ENCODE assay signal across 16 cellular contexts in the genomic region with DNA sequence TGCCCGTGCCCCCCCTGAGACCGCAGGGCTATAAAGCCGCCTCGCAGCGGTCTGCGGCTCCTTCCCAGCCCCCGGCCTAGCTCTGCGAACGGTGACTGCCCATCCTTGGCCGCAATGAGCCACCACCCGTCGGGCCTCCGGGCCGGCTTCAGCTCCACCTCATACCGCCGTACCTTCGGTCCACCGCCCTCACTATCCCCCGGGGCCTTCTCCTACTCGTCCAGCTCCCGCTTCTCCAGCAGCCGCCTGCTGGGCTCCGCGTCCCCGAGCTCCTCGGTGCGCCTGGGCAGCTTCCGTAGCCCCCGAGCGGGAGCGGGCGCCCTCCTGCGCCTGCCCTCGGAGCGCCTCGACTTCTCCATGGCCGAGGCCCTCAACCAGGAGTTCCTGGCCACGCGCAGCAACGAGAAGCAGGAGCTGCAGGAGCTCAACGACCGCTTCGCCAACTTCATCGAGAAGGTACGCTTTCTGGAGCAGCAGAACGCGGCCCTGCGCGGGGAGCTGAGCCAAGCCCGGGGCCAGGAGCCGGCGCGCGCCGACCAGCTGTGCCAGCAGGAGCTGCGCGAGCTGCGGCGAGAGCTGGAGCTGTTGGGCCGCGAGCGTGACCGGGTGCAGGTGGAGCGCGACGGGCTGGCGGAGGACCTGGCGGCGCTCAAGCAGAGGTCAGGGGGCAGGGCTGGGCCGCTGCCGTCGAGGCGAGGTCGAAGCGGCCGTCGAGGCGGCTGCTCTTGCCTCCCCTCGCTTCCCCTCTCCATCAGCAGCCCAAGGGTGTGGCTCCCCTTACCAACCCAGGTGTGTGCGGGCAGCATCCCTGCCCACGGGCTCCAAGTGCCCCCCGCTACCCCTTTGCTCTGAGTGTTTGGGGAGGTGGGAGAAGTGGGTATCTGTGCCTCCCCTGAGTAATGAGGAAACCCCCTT. TPM values are rescaled to one million over a fixed set of nuclear protein-coding genes. Genes with fewer than 3 reads are reported as not detected.
A peak's percentile ranks its signal among the peaks of the same experiment; 100 is the strongest.
DNase-seq lines count a peak whose midpoint lies in the region; ATAC-seq and TF ChIP-seq lines count a peak whose summit lies in the region.
"Had no signal": no experiment of that assay in that cellular context is flagged by ENCODE, and none has a peak within 500 bp of the region (broad histone marks: within the 10 kb centered on the region; RNA-seq: fewer than 3 reads in every experiment).

PRPH (plus strand) TSS at position 61 of the 915 bp plus-strand sequence; CDS start at position 115, 54 bp downstream.

- peak; percentile 4 for ATAC-seq in GM23338
- ATAC-seq in effector memory CD8-positive, alpha-beta T cell (replicated peaks): no peak
- ATAC-seq: activated naive CD8-positive, alpha-beta T cell treated with anti-CD3 and anti-CD28 coated beads, Interleukin-2, amount 50 U/mL, for 24 hours had no signal

- H3K27ac ChIP-seq in 22Rv1 (peak within 1 kb of the TSS; percentile 47; the same call in 1 of the 2 replicates), GM23338 (ENCODE audit: low read depth) (no peak within 1 kb of the TSS), substantia nigra (ENCODE audit: low read depth, low read length, poor library complexity, severe bottlenecking) (no peak within 1 kb of the TSS)
- H3K27ac ChIP-seq: SJSA1 had no signal

- peaks cover 93% of the 10 kb centered on the region for H3K27me3 ChIP-seq in GM23338 (ENCODE audit: insufficient read depth)
- H3K27me3 ChIP-seq: SJSA1 had no signal

- H3K27me3 Mint-ChIP-seq in GM23338 (ENCODE audit: insufficient read depth, low read depth, poor library complexity): peaks cover 83% of the 10 kb centered on the region
- peaks cover 30% of the 10 kb centered on the region for H3K27me3 Mint-ChIP-seq in chondrocyte (ENCODE audit: low read depth)
- H3K27me3 Mint-ChIP-seq in effector memory CD8-positive, alpha-beta T cell: peaks cover 60 to 83% of the 10 kb centered on the region in 2 donors

- in situ Hi-C loops in G401 (cut with HindIII; ENCODE audit: low sequenced_read_pairs): no loop called here

- DNase-seq in GM23338 (ENCODE audit: low spot score) (peak; percentile 45), chondrocyte (ENCODE audit: low spot score) (peak; percentile 89), kidney tubule cell (ENCODE audit: low spot score) (peak; percentile 35), NCI-H1092 treated with DMSO at 0.1 percent for 48 hours (lab: John Stamatoyannopoulos, UW) (no peak), substantia nigra (lab: John Stamatoyannopoulos, UW) (no peak), G401 (ENCODE audit: low spot score) (no peak)
- DNase-seq in effector memory CD8-positive, alpha-beta T cell: no peak
- DNase-seq: activated CD4-positive, alpha-beta T cell treated with anti-CD3 and anti-CD28 coated beads, Interleukin-2, amount 50 U/mL, for 48 hours; activated naive CD8-positive, alpha-beta T cell treated with anti-CD3 and anti-CD28 coated beads, Interleukin-2, amount 50 U/mL, for 24 hours; effector CD8-positive, alpha-beta T cell; hypothalamus; occipital lobe; stimulated activated CD4-positive, alpha-beta T cell treated with anti-CD3 and anti-CD28 coated beads, Interleukin-4, amount 100 ng/mL, for 1 hour had no signal

- peaks cover 25% of the 10 kb centered on the region for H3K4me1 ChIP-seq in GM23338 (ENCODE audit: insufficient read depth)

- H3K4me3 ChIP-seq in GM23338: peak within 1 kb of the TSS; percentile 52
- H3K4me3 ChIP-seq: SJSA1 had no signal

- H3K9me3 Mint-ChIP-seq in GM23338: no peaks in the 10 kb centered on the region
- no peaks in the 10 kb centered on the region for H3K9me3 Mint-ChIP-seq in chondrocyte (ENCODE audit: low read depth)
- no peaks in the 10 kb centered on the region for H3K9me3 Mint-ChIP-seq in effector memory CD8-positive, alpha-beta T cell
- H3K9me3 Mint-ChIP-seq: activated naive CD8-positive, alpha-beta T cell treated with anti-CD3 and anti-CD28 coated beads, Interleukin-2, amount 50 U/mL, for 24 hours had no signal

- H4K20me1 ChIP-seq in GM23338 (replicated peaks; ENCODE audit: insufficient read depth): no peaks in the 10 kb centered on the region

- peak within 1 kb of the TSS; percentile 81 for H3K4me2 ChIP-seq in GM23338

- H3K36me3 ChIP-seq in GM23338 (ENCODE audit: insufficient read depth): no peaks in the 10 kb centered on the region
- H3K36me3 ChIP-seq: SJSA1 had no signal

- H3K9me2 ChIP-seq in GM23338 (ENCODE audit: insufficient read depth): no peaks in the 10 kb centered on the region

- H2AFZ ChIP-seq in GM23338: peak within 1 kb of the TSS; percentile 98

- H3K4me1 Mint-ChIP-seq in GM23338 (peaks cover 22% of the 10 kb centered on the region; the same call in 2 of the 3 replicates), chondrocyte (ENCODE audit: low read depth) (peaks cover 10% of the 10 kb centered on the region)
- H3K4me1 Mint-ChIP-seq in effector memory CD8-positive, alpha-beta T cell (ENCODE audit: low read depth in 2 of 2): peaks cover 9 to 16% of the 10 kb centered on the region in 2 donors

- peaks cover 9% of the 10 kb centered on the region; the same call in 1 of the 2 replicates for H3F3A ChIP-seq in GM23338 (replicated peaks; ENCODE audit: low read depth)

- no peaks in the 10 kb centered on the region for H3K79me2 ChIP-seq in GM23338 (replicated peaks; ENCODE audit: insufficient read depth)

- H3K27ac Mint-ChIP-seq in GM23338 (no peak within 1 kb of the TSS), chondrocyte (ENCODE audit: unreplicated experiment) (no peak within 1 kb of the TSS)
- H3K27ac Mint-ChIP-seq in effector memory CD8-positive, alpha-beta T cell: no peak within 1 kb of the TSS
- H3K27ac Mint-ChIP-seq: activated naive CD8-positive, alpha-beta T cell treated with anti-CD3 and anti-CD28 coated beads, Interleukin-2, amount 50 U/mL, for 24 hours; CD14-positive monocyte had no signal

- 0 out of 2 replicates have a peak, but pooled peaks have one; percentile 6 for TF ChIP-seq CTCF in 22Rv1 (IDR thresholded peaks at IDR 0.05)
- peak; percentile 14 to 35; a peak in 1 of 4 replicates for TF ChIP-seq CTCF in GM23338 (conservative IDR thresholded peaks at IDR 0.05; ENCODE audit: low read depth in 2 of 2)
- TF ChIP-seq CTCF in chondrocyte (IDR thresholded peaks at IDR 0.05): peak; percentile 31

- H3K4me3 Mint-ChIP-seq in GM23338: peak within 1 kb of the TSS; percentile 57; the same call in 1 of the 3 replicates
- peak within 1 kb of the TSS; percentile 12 for H3K4me3 Mint-ChIP-seq in chondrocyte (ENCODE audit: unreplicated experiment)
- H3K4me3 Mint-ChIP-seq in effector memory CD8-positive, alpha-beta T cell: no peak within 1 kb of the TSS

- H3K36me3 Mint-ChIP-seq in GM23338 (ENCODE audit: low read depth) (no peaks in the 10 kb centered on the region; the same call in 2 of the 3 replicates), chondrocyte (ENCODE audit: low read depth) (no peaks in the 10 kb centered on the region)
- H3K36me3 Mint-ChIP-seq in effector memory CD8-positive, alpha-beta T cell (ENCODE audit: insufficient read depth): no peaks in the 10 kb centered on the region

TF ChIP-seq in GM23338, 12 proteins besides CTCF, POLR2A, EP300 and RAD21:
- TF ChIP-seq EZH2 (IDR thresholded peaks at IDR 0.05; ENCODE audit: low read depth, unreplicated experiment) (peak; percentile 96), EZH2phosphoT487 (IDR thresholded peaks at IDR 0.05; ENCODE audit: unreplicated experiment) (peak; percentile 99)
- TF ChIP-seq, protein P1, sequence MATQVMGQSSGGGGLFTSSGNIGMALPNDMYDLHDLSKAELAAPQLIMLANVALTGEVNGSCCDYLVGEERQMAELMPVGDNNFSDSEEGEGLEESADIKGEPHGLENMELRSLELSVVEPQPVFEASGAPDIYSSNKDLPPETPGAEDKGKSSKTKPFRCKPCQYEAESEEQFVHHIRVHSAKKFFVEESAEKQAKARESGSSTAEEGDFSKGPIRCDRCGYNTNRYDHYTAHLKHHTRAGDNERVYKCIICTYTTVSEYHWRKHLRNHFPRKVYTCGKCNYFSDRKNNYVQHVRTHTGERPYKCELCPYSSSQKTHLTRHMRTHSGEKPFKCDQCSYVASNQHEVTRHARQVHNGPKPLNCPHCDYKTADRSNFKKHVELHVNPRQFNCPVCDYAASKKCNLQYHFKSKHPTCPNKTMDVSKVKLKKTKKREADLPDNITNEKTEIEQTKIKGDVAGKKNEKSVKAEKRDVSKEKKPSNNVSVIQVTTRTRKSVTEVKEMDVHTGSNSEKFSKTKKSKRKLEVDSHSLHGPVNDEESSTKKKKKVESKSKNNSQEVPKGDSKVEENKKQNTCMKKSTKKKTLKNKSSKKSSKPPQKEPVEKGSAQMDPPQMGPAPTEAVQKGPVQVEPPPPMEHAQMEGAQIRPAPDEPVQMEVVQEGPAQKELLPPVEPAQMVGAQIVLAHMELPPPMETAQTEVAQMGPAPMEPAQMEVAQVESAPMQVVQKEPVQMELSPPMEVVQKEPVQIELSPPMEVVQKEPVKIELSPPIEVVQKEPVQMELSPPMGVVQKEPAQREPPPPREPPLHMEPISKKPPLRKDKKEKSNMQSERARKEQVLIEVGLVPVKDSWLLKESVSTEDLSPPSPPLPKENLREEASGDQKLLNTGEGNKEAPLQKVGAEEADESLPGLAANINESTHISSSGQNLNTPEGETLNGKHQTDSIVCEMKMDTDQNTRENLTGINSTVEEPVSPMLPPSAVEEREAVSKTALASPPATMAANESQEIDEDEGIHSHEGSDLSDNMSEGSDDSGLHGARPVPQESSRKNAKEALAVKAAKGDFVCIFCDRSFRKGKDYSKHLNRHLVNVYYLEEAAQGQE (IDR thresholded peaks at IDR 0.05; ENCODE audit: unreplicated experiment): no peak

RNA-seq across cellular contexts. Expression of gene PRPH, which starts in this region (rescaled TPM):
- total RNA-seq in GM23338 (2014; rRNA removed; shearing (Covaris generic)): 0.24 and 0.62 TPM in 2 replicates
- polyA plus RNA-seq in GM23338 (2016; fragmentation: Nextera tagmentation; extraction: Ambion mirVana): 0.36 and 0.43 TPM in 2 replicates
- not detected in 3 replicates for total RNA-seq in chondrocyte
- 1.8 and 2.2 TPM in 2 replicates for total RNA-seq in G401 (2014; rRNA removed; shearing (Covaris generic))
- total RNA-seq: occipital lobe, SJSA1 had no signal
- polyA plus RNA-seq: CD14-positive monocyte had no signal

Comparison
In these comparisons a context has a peak if more than half of its experiments do, and no peak if none do; other contexts are left out.
1. Peak in DNase-seq, ATAC-seq, H3K4me3 ChIP-seq and H3K4me2 ChIP-seq in GM23338; RNA of the gene not detected or under 1 TPM.
2. Peak in DNase-seq in chondrocyte; RNA of the gene not detected or under 1 TPM.
3. H3K4me3 Mint-ChIP-seq: peak in GM23338 (single experiment) and chondrocyte (single experiment); none in effector memory CD8-positive, alpha-beta T cell (0 of 2).
4. Peak in every context shown above with its lines, with median percentiles within 50 percentile points of each other: CTCF ChIP-seq.